8 cellular contexts compared by ENCODE assay signal in genomic region chr6:158649289-158650143, GRCh38.
DNase-seq lines count a peak whose midpoint lies in the region; ATAC-seq and TF ChIP-seq lines count a peak whose summit lies in the region.

TSS of gene SYTL3 (plus strand) at chr6:158650054. CDS start at chr6:158663269, 13,215 bp downstream.

- peak; percentile 36 for ATAC-seq in GM18505 (IDR thresholded peaks at IDR 0.05; ENCODE audit: unreplicated experiment)
- ATAC-seq in HG02763 (IDR thresholded peaks at IDR 0.05; ENCODE audit: unreplicated experiment) = peak; percentile 49

- peak; percentile 45 for TF ChIP-seq POLR2A in GM18505 (IDR thresholded peaks at IDR 0.05; ENCODE audit: borderline replicate concordance, extremely low read depth, insufficient read depth, insufficient read length)

- DNase-seq in NK-92 treated with Interleukin-12 subunit alpha and Interleukin-12 subunit beta, amount 100 ng/mL, for 24 hours (lab: John Stamatoyannopoulos, UW) = peak; percentile 62
- peak; percentile 82 for DNase-seq in activated T-cell treated with anti-CD3 and anti-CD28 coated beads for 48 hours (ENCODE audit: low read depth)
- DNase-seq in germinal center (ENCODE audit: low spot score) = peak; percentile 38
- DNase-seq in stimulated activated CD4-positive, alpha-beta T cell treated with anti-CD3 and anti-CD28 coated beads, Interleukin-12 subunit alpha, Interleukin-12 subunit beta, amount 100 ng/mL, for 4 hours = peak; percentile 66
- no peak for DNase-seq in NCI-H146 (lab: John Stamatoyannopoulos, UW)
- no peak for DNase-seq in NCI-H446 (lab: John Stamatoyannopoulos, UW)

Comparison
In these comparisons a context has a peak if more than half of its experiments do, and no peak if none do; other contexts are left out.
1. DNase-seq: peak in NK-92 treated with Interleukin-12 subunit alpha and Interleukin-12 subunit beta, amount 100 ng/mL, for 24 hours (single experiment), activated T-cell treated with anti-CD3 and anti-CD28 coated beads for 48 hours (single experiment), germinal center (single experiment) and stimulated activated CD4-positive, alpha-beta T cell treated with anti-CD3 and anti-CD28 coated beads, Interleukin-12 subunit alpha, Interleukin-12 subunit beta, amount 100 ng/mL, for 4 hours (single experiment); none in NCI-H146 (single experiment) and NCI-H446 (0 of 2).